Comparison of ENCODE assay signal across 20 cellular contexts in the genomic region with DNA sequence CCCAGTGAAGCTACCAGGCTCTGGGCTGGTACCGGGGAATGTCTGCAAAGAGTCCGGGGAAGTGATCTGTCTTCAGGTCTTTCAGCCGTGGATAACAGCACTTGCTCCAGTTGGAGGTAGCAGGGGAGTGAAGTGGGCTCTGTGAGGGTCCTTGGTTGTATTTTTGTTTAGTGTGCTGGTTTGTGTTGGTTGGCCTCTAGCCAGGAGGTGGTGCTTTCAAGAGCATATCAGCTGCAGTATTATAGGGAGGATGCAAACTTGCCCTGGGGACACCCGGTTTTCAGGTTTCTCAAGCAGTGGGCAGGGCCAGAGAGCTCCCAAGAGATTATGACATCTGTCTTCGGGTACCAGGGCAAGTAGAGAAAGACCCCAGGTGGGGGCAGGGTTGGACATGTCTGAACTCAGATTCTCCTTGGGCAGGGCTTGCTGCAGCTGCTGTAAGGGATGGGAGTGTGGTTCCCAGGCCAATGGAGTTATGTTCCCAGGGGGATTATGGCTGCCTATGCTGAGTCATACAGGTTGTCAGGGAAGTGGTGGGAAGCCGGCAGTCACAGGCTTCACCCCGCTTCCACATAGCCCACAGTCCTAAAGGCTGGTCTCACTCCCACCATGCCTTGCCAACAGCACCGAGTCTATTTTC. TPM values are rescaled to one million over a fixed set of nuclear protein-coding genes. Genes with fewer than 3 reads are reported as not detected.
DNase-seq lines count a peak whose midpoint lies in the region; ATAC-seq, FAIRE-seq and TF ChIP-seq lines count a peak whose summit lies in the region.
"Had no signal": no experiment of that assay in that cellular context is flagged by ENCODE, and none has a peak within 500 bp of the region (broad histone marks: within the 10 kb centered on the region; RNA-seq: fewer than 3 reads in every experiment).

No MANE protein-coding gene starts in this region.

- no peak overlapping the region for H2BK15ac ChIP-seq in H9 (ENCODE audit: low read depth, low read length)

- TF ChIP-seq RAD21 in K562 (CRISPR knock-in tag; conservative IDR thresholded peaks at IDR 0.05 in 1 of 2, IDR thresholded peaks at IDR 0.05 in 1 of 2), result no peak

- peaks cover 3 to 11% of the 10 kb centered on the region in 2 experiments; a peak in 2 of 4 replicates for H3K4me1 Mint-ChIP-seq in H9
- H3K4me1 Mint-ChIP-seq: B cell, neural crest cell had no signal

- no peak for TF ChIP-seq EP300 in K562 (IDR thresholded peaks at IDR 0.05; ENCODE audit: low read length)

- no peak overlapping the region for H2AK5ac ChIP-seq in H9 (ENCODE audit: insufficient read length, low read length)

- H4K5ac ChIP-seq in H9 (ENCODE audit: insufficient read length, low read depth, low read length), result no peak overlapping the region

- no peak overlapping the region for H2BK20ac ChIP-seq in H9 (ENCODE audit: low read depth, low read length, poor library complexity, severe bottlenecking)

- TF ChIP-seq POLR2A in K562 (conservative IDR thresholded peaks at IDR 0.05), result no peak

- H3K36me3 ChIP-seq in K562 (ENCODE audit: control insufficient read depth, insufficient read depth, low read length), result no peaks in the 10 kb centered on the region

- H3K56ac ChIP-seq in H9 (ENCODE audit: insufficient read length, low read depth, low read length), result no peak overlapping the region

- H3K27ac ChIP-seq in H9 (ENCODE audit: insufficient read length, low read depth, low read length) (no peak overlapping the region), K562 (ENCODE audit: extremely low read depth, low read depth, low read length) (no peak overlapping the region)
- H3K27ac ChIP-seq: coronary artery had no signal

- H3K79me1 ChIP-seq in H9 (ENCODE audit: insufficient read depth, low read depth, low read length, poor library complexity, severe bottlenecking), result no peaks in the 10 kb centered on the region

- H3K14ac ChIP-seq in H9 (ENCODE audit: insufficient read depth, low read length), result no peak overlapping the region

- H2BK12ac ChIP-seq in H9 (ENCODE audit: insufficient read length, low read depth, low read length), result no peak overlapping the region

- H3K79me2 ChIP-seq in H9 (ENCODE audit: insufficient read depth, low read length) (no peaks in the 10 kb centered on the region), K562 (ENCODE audit: control insufficient read depth, insufficient read depth, low read length) (no peaks in the 10 kb centered on the region)

- WGBS in H9 (ENCODE audit: extremely low coverage, insufficient read length, low lambda C conversion rate), result no CpG with 5 or more reads among the region's 8 CpGs
- 5% methylated on average over 6 of the region's 8 CpGs for WGBS in K562 (ENCODE audit: insufficient coverage, low coverage, missing lambda C conversion rate)

- H4K91ac ChIP-seq in H9 (ENCODE audit: insufficient read length, low read depth, low read length), result no peak overlapping the region

- H3K9me1 ChIP-seq in K562 (ENCODE audit: control insufficient read depth, insufficient read depth, low read length), result no peaks in the 10 kb centered on the region

- CTCF ChIA-PET in K562 (lab: Yijun Ruan, JAX; ENCODE audit: low intra/inter-chr PET ratio), result interaction anchor here (0.7 kb wide), 1 partner anchor 12 kb away, joined by 3 read pairs; no protein-coding TSS in a partner anchor

- ATAC-seq in K562, result no peak
- ATAC-seq in HG02588 (IDR thresholded peaks at IDR 0.05; ENCODE audit: unreplicated experiment), result no peak
- ATAC-seq: activated T-cell treated with anti-CD3 and anti-CD28 coated beads, Interleukin-2, amount 50 U/mL, for 4 hours; SK-N-SH treated with all-trans-retinoic acid at 6 μM for 48 hours had no signal

- H2BK120ac ChIP-seq in H9 (ENCODE audit: low read depth, low read length, poor library complexity, severe bottlenecking), result no peak overlapping the region

- no peak for DNase-seq in H9
- DNase-seq in NCI-H2171 treated with DMSO at 0.1 percent for 48 hours (lab: John Stamatoyannopoulos, UW), result peak; percentile 99
- DNase-seq in K562 (ENCODE audit: extremely low read depth in 1 of 4, low spot score in 3 of 4), result no peak
- DNase-seq in myocyte (ENCODE audit: low read depth), result peak; percentile 97
- DNase-seq in activated gamma-delta T cell treated with Interleukin-2 at 50 U/mL for 16 hours, result no peak
- no peak for DNase-seq in DMS153 treated with DMSO at 0.1 percent for 48 hours (lab: John Stamatoyannopoulos, UW; ENCODE audit: unreplicated experiment)
- DNase-seq in RKO (ENCODE audit: low spot score), result no peak
- DNase-seq: activated CD4-positive, alpha-beta T cell treated with anti-CD3 and anti-CD28 coated beads, Interleukin-2, amount 50 U/mL, for 48 hours; activated T-cell treated with anti-CD3 and anti-CD28 coated beads, Interleukin-2, amount 50 U/mL, for 4 hours; erythroblast; head of caudate nucleus; NCI-H1092; OCI-M1 had no signal

- H3K4me1 ChIP-seq in H9 (ENCODE audit: insufficient read depth, low read length) (no peaks in the 10 kb centered on the region), K562 (replicated peaks in 1 of 2; ENCODE audit: control insufficient read depth in 2 of 2, insufficient read depth in 2 of 2, low read length in 2 of 2) (no peaks in the 10 kb centered on the region)

- H4K20me1 ChIP-seq in H9 (ENCODE audit: control insufficient read depth, insufficient read depth, insufficient read length) (no peaks in the 10 kb centered on the region), K562 (replicated peaks; ENCODE audit: control insufficient read depth, insufficient read depth, low read length) (no peaks in the 10 kb centered on the region)

- no peak overlapping the region for H3K4ac ChIP-seq in H9 (ENCODE audit: low read depth, low read length)

- TF ChIP-seq CTCF in H9 (conservative IDR thresholded peaks at IDR 0.05) (no peak), K562 (IDR thresholded peaks at IDR 0.05 in 2 of 3, conservative IDR thresholded peaks at IDR 0.05 in 1 of 3; ENCODE audit: insufficient read depth in 2 of 3, low read depth in 1 of 3, low read length in 3 of 3) (no peak)

- intact Hi-C loops in K562 (cut with micrococcal nuclease), result no loop called here

- no peak overlapping the region for H2BK5ac ChIP-seq in H9 (ENCODE audit: insufficient read length, low read length)

- POLR2A ChIA-PET in K562 (lab: Yijun Ruan, JAX), result no interaction called here

- peaks cover 4% of the 10 kb centered on the region for H3K27me3 Mint-ChIP-seq in H9 (ENCODE audit: low read depth)
- H3K27me3 Mint-ChIP-seq: B cell had no signal

- FAIRE-seq in K562 (lab: Jason Lieb, UNC), result no peak
- FAIRE-seq: islet of Langerhans, TTC549 had no signal

- H3K23me2 ChIP-seq in H9 (ENCODE audit: insufficient read length, low read depth, low read length, poor library complexity, severe bottlenecking), result no peaks in the 10 kb centered on the region

- H3K4me3 ChIP-seq in K562, result no peak overlapping the region
- H3K4me3 ChIP-seq: coronary artery had no signal

- H3K36me3 Mint-ChIP-seq in H9 (ENCODE audit: insufficient read depth in 1 of 3, low read depth in 3 of 3), result peaks cover 36 to 69% (median 52%) of the 10 kb centered on the region in 3 experiments

- peak overlapping the region in 2 of 3 experiments; percentile 30 to 94; a peak in 4 of 7 replicates for H3K27ac Mint-ChIP-seq in H9
- H3K27ac Mint-ChIP-seq: B cell had no signal

- H3K4me2 ChIP-seq in H9 (ENCODE audit: insufficient read depth, insufficient read length, low read length) (no peak overlapping the region), K562 (ENCODE audit: insufficient read depth, low read length) (no peak overlapping the region)

- H3K9ac ChIP-seq in H9 (ENCODE audit: extremely low read depth, insufficient read length, low read length) (no peak overlapping the region), K562 (ENCODE audit: insufficient read depth in 1 of 2, low read depth in 2 of 2, low read length in 2 of 2) (no peak overlapping the region)

- no peak overlapping the region for H2AFZ ChIP-seq in H9 (ENCODE audit: low read length)
- no peak overlapping the region for H2AFZ ChIP-seq in K562 (ENCODE audit: low read depth, low read length)

- in situ Hi-C loops in K562 (cut with MboI), result no loop called here

- H3K18ac ChIP-seq in H9 (ENCODE audit: insufficient read length, low read depth, low read length), result no peak overlapping the region

- no TSS peak for BruUV-seq in K562 (replicated peaks; lab: Mats Ljungman, UMichigan)

- H3T11ph ChIP-seq in H9 (ENCODE audit: low read length), result no peak overlapping the region

- H3K4me3 Mint-ChIP-seq in H9, result no peak overlapping the region
- H3K4me3 Mint-ChIP-seq: activated T-cell treated with anti-CD3 and anti-CD28 coated beads, Interleukin-2, amount 50 U/mL, for 4 hours; B cell; neural crest cell had no signal

- H3K23ac ChIP-seq in H9 (ENCODE audit: insufficient read length, low read depth, low read length), result no peak overlapping the region

- H3K9me3 ChIP-seq in H9 (ENCODE audit: control insufficient read depth, low read depth, low read length) (no peaks in the 10 kb centered on the region), K562 (replicated peaks; ENCODE audit: control insufficient read depth, insufficient read depth, low read depth, low read length) (no peaks in the 10 kb centered on the region)

- H3K27me3 ChIP-seq in H9 (ENCODE audit: insufficient read depth, low read length), result no peaks in the 10 kb centered on the region
- no peaks in the 10 kb centered on the region for H3K27me3 ChIP-seq in K562 (ENCODE audit: control insufficient read depth in 2 of 2, insufficient read depth in 2 of 2, low read length in 2 of 2)

- peaks cover 6 to 16% of the 10 kb centered on the region in 2 experiments; a peak in 4 of 5 replicates for H3K9me3 Mint-ChIP-seq in H9

- H4K8ac ChIP-seq in H9 (replicated peaks; ENCODE audit: insufficient read length, low read depth, low read length), result no peak overlapping the region

RNA-seq across cellular contexts. Expression of gene ACAA2, which starts 34.4 kb away (rescaled TPM):
- total RNA-seq in H9 (2021) (115 and 116 TPM in 2 replicates), K562 (2014; rRNA removed) (15.6 and 17.6 TPM in 2 replicates), K562 (2014; rRNA removed; fragmentation: Illumina TruSeq; extraction: Trizol) (26.6 and 28.4 TPM in 2 replicates), K562 (2015; rRNA removed; fragmentation: Illumina TruSeq; extraction: Trizol) (21.4 and 22.3 TPM in 2 replicates), K562 (2021) (21.5 and 22.4 TPM in 2 replicates), myocyte (121 and 137 TPM in 2 replicates)
- total RNA-seq in K562 (2011; cell fraction: chromatin; rRNA removed; ENCODE audit: low replicate concordance), result 2.3 and 7.6 TPM in 2 replicates
- total RNA-seq in K562 (2011; cell fraction: nucleolus; rRNA removed), result 2.2 and 4.6 TPM in 2 replicates
- total RNA-seq in K562 (2011; cell fraction: nucleoplasm; rRNA removed), result 5.1 and 8.6 TPM in 2 replicates
- polyA plus RNA-seq in K562 (2011; rRNA removed) (13.2 and 13.3 TPM in 2 replicates), K562 (2014; fragmentation: Illumina TruSeq; extraction: Trizol) (17.6 and 23.3 TPM in 2 replicates), K562 (2014; fragmentation: Nextera tagmentation; extraction: Ambion mirVana) (10 to 100 TPM; 21.7 to 31.5 TPM), K562 (2014; rRNA removed) (13.2 and 15.0 TPM in 2 replicates)
- 4.1 and 11.4 TPM in 2 replicates for polyA plus RNA-seq in K562 (2011; cell fraction: cytosol; rRNA removed)
- polyA plus RNA-seq in K562 (2011; cell fraction: nucleus; rRNA removed), result 4.7 and 7.5 TPM in 2 replicates
- polyA plus RNA-seq in K562 (2012), result 27.9 and 45.3 TPM in 2 replicates
- 15.6 and 18.9 TPM in 2 replicates for polyA minus RNA-seq in K562 (2011; rRNA and poly(A)+ RNA removed)
- 4.8 and 5.5 TPM in 2 replicates for polyA minus RNA-seq in K562 (2011; cell fraction: cytosol; rRNA and poly(A)+ RNA removed)
- polyA minus RNA-seq in K562 (2011; cell fraction: nucleus; rRNA and poly(A)+ RNA removed), result 1.5 and 3.8 TPM in 2 replicates
- polyA plus RNA-seq in myocyte (2012), result 87.1 TPM

Comparison
In these comparisons a context has a peak if more than half of its experiments do, and no peak if none do; other contexts are left out.
1. DNase-seq: peak in NCI-H2171 treated with DMSO at 0.1 percent for 48 hours (single experiment) and myocyte (single experiment); none in H9 (single experiment), K562 (0 of 4), activated gamma-delta T cell treated with Interleukin-2 at 50 U/mL for 16 hours (single experiment), DMS153 treated with DMSO at 0.1 percent for 48 hours (single experiment) and RKO (single experiment).